In the genomic region with DNA sequence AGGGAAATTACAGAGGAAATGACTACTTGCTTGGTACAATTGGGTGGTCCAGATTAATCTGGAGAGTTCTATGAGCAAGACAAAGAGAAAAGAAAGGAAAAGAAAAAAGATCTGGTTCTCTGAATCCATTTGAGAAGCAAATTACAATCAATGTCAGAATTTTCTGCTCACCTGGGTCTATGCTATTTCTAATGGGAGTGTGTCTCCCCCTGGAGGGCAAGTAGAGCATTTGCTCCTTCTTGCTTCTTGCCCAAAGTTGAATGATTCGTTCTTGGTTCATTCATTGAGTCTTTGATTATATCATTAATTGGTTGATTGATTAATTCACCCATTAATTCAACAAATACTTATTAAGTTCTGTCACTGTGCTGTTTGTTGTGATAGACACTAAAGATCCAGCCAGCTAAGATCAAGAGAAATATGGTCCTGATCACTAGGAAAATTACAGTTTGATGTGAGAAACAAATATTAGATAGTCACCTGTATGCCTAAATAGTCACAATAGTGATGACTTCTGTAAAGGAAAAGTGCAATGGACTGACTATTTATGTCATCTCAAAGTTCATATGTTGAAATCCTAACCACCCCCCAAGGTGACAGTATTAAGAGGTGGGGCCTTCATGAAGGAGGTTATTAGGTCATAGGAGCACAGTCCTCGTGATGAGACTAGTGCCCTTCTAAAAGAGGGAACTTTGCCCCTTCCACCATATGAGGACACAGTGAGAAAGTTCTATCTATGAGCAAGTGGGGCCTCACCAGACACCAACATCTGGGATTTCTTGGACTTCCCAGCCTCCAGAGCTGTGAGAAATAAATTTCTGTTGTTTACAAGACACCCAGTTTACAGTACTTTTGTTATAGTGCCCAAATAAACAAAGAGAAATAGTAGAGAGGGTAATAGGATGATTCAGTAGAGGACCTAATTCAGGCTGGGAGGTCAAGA, we compare ENCODE assay signal across 8 cellular contexts. TPM values are rescaled to one million over a fixed set of nuclear protein-coding genes. Genes with fewer than 3 reads are reported as not detected.
DNase-seq lines count a peak whose midpoint lies in the region; ATAC-seq and TF ChIP-seq lines count a peak whose summit lies in the region.

No MANE protein-coding gene starts in this region.

- no peak overlapping the region for H2BK15ac ChIP-seq in H9 (ENCODE audit: low read depth, low read length)

- no CpG with 5 or more reads among the region's 2 CpGs for WGBS in H9 (ENCODE audit: extremely low coverage, insufficient read length, low lambda C conversion rate)
- 11 to 13% (median 13%) methylated on average over 2 of the region's 2 CpGs for WGBS in ovary, 3 donors

- H3K27me3 ChIP-seq in H9 (ENCODE audit: insufficient read depth, low read length) = no peaks in the 10 kb centered on the region
- H3K27me3 ChIP-seq in ovary = no peaks in the 10 kb centered on the region

- no peak overlapping the region for H3K27ac Mint-ChIP-seq in H9
- H3K27ac Mint-ChIP-seq in activated CD8-positive, alpha-beta memory T cell treated with anti-CD3 and anti-CD28 coated beads, Interleukin-2, amount 10 ng/mL, durations not matched to agents 7 days and 5 days = no peak overlapping the region

- H3K4me3 Mint-ChIP-seq in H9 = no peak overlapping the region
- no peak overlapping the region for H3K4me3 Mint-ChIP-seq in activated CD8-positive, alpha-beta memory T cell treated with anti-CD3 and anti-CD28 coated beads, Interleukin-2, amount 10 ng/mL, durations not matched to agents 7 days and 5 days

- H3K23me2 ChIP-seq in H9 (ENCODE audit: insufficient read length, low read depth, low read length, poor library complexity, severe bottlenecking) = no peaks in the 10 kb centered on the region

- H3K14ac ChIP-seq in H9 (ENCODE audit: insufficient read depth, low read length) = no peak overlapping the region

- H2BK5ac ChIP-seq in H9 (ENCODE audit: insufficient read length, low read length) = no peak overlapping the region

- no peak overlapping the region for H2BK12ac ChIP-seq in H9 (ENCODE audit: insufficient read length, low read depth, low read length)

- no peaks in the 10 kb centered on the region for H3K4me1 Mint-ChIP-seq in H9
- peaks cover 1% of the 10 kb centered on the region for H3K4me1 Mint-ChIP-seq in activated CD8-positive, alpha-beta memory T cell treated with anti-CD3 and anti-CD28 coated beads, Interleukin-2, amount 10 ng/mL, durations not matched to agents 7 days and 5 days

- no peak overlapping the region for H3K9ac ChIP-seq in H9 (ENCODE audit: extremely low read depth, insufficient read length, low read length)

- no peak overlapping the region for H2BK120ac ChIP-seq in H9 (ENCODE audit: low read depth, low read length, poor library complexity, severe bottlenecking)

- H3K4me1 ChIP-seq in H9 (ENCODE audit: insufficient read depth, low read length) (no peaks in the 10 kb centered on the region), ovary (ENCODE audit: insufficient read depth) (no peaks in the 10 kb centered on the region)

- no peak overlapping the region for H2AK5ac ChIP-seq in H9 (ENCODE audit: insufficient read length, low read length)

- peaks cover 24% of the 10 kb centered on the region for H3K27me3 Mint-ChIP-seq in H9 (ENCODE audit: low read depth)
- H3K27me3 Mint-ChIP-seq in activated CD8-positive, alpha-beta memory T cell treated with anti-CD3 and anti-CD28 coated beads, Interleukin-2, amount 10 ng/mL, durations not matched to agents 7 days and 5 days = peaks cover 14% of the 10 kb centered on the region

- no peak overlapping the region for H3K4me2 ChIP-seq in H9 (ENCODE audit: insufficient read depth, insufficient read length, low read length)

- no peak overlapping the region for H3K4me3 ChIP-seq in ovary

- no peak overlapping the region for H2BK20ac ChIP-seq in H9 (ENCODE audit: low read depth, low read length, poor library complexity, severe bottlenecking)

- no peaks in the 10 kb centered on the region for H3K9me3 Mint-ChIP-seq in H9
- no peaks in the 10 kb centered on the region for H3K9me3 Mint-ChIP-seq in activated CD8-positive, alpha-beta memory T cell treated with anti-CD3 and anti-CD28 coated beads, Interleukin-2, amount 10 ng/mL, durations not matched to agents 7 days and 5 days (ENCODE audit: low read depth)

- H3K79me2 ChIP-seq in H9 (ENCODE audit: insufficient read depth, low read length) = no peaks in the 10 kb centered on the region

- H3K27ac ChIP-seq in H9 (ENCODE audit: insufficient read length, low read depth, low read length) (no peak overlapping the region), ovary (no peak overlapping the region)

- H3K79me1 ChIP-seq in H9 (ENCODE audit: insufficient read depth, low read depth, low read length, poor library complexity, severe bottlenecking) = no peaks in the 10 kb centered on the region

- TF ChIP-seq CTCF in H9 (conservative IDR thresholded peaks at IDR 0.05) (peak; percentile 97), ovary (IDR thresholded peaks at IDR 0.05) (peak; percentile 64 to 84 (median 74))

- H3K36me3 Mint-ChIP-seq in H9 (ENCODE audit: insufficient read depth in 1 of 3, low read depth in 3 of 3) = no peaks in the 10 kb centered on the region
- H3K36me3 Mint-ChIP-seq in activated CD8-positive, alpha-beta memory T cell treated with anti-CD3 and anti-CD28 coated beads, Interleukin-2, amount 10 ng/mL, durations not matched to agents 7 days and 5 days = no peaks in the 10 kb centered on the region

- H3K56ac ChIP-seq in H9 (ENCODE audit: insufficient read length, low read depth, low read length) = no peak overlapping the region

- CTCF ChIA-PET in activated CD8-positive, alpha-beta memory T cell treated with anti-CD3 and anti-CD28 coated beads, Interleukin-2, amount 10 ng/mL, durations not matched to agents 7 days and 5 days (lab: Charles Lee) = interaction anchor here (0.6 to 2.4 kb wide), 26 partner anchors 8 to 450 kb away, joined by 3 to 10 read pairs (median 4); partner anchors contain the start of genes ASB8, CCDC184, TMEM106C and VDR

- ATAC-seq in activated CD8-positive, alpha-beta memory T cell treated with anti-CD3 and anti-CD28 coated beads, Interleukin-2, amount 10 ng/mL, durations not matched to agents 7 days and 5 days = peak; percentile 81
- no peak for ATAC-seq in GM19397 (IDR thresholded peaks at IDR 0.05; ENCODE audit: unreplicated experiment)

- DNase-seq in D341Med (ENCODE audit: low spot score) (peak; percentile 61), H9 (no peak), NCI-H446 (lab: John Stamatoyannopoulos, UW) (peak; percentile 5 to 67), fibroblast of peridontal ligament (ENCODE audit: extremely low read depth) (peak; percentile 74), ovary (no peak), amniotic stem cell (lab: John Stamatoyannopoulos, UW) (no peak)
- DNase-seq in activated CD8-positive, alpha-beta memory T cell treated with anti-CD3 and anti-CD28 coated beads, Interleukin-2, amount 10 ng/mL, durations not matched to agents 7 days and 5 days = peak; percentile 61

- no peaks in the 10 kb centered on the region for H3K9me3 ChIP-seq in H9 (ENCODE audit: control insufficient read depth, low read depth, low read length)
- no peaks in the 10 kb centered on the region for H3K9me3 ChIP-seq in ovary

- no peaks in the 10 kb centered on the region for H3K36me3 ChIP-seq in ovary

- peaks cover 2% of the 10 kb centered on the region for H4K20me1 ChIP-seq in H9 (ENCODE audit: control insufficient read depth, insufficient read depth, insufficient read length)

- no peak overlapping the region for H4K91ac ChIP-seq in H9 (ENCODE audit: insufficient read length, low read depth, low read length)

- no peak overlapping the region for H2AFZ ChIP-seq in H9 (ENCODE audit: low read length)

- intact Hi-C loops in ovary (cut with DNase I) = loop anchor here in 3 of 4 donors (10.0 kb wide), 1 partner anchor 81 kb away; no protein-coding TSS in a partner anchor

- TF ChIP-seq EP300 in ovary (IDR thresholded peaks at IDR 0.05) = no peak

- H4K5ac ChIP-seq in H9 (ENCODE audit: insufficient read length, low read depth, low read length) = no peak overlapping the region

- H3K4ac ChIP-seq in H9 (ENCODE audit: low read depth, low read length) = no peak overlapping the region

- no peak overlapping the region for H4K8ac ChIP-seq in H9 (replicated peaks; ENCODE audit: insufficient read length, low read depth, low read length)

- TF ChIP-seq POLR2A in ovary (IDR thresholded peaks at IDR 0.05) = no peak

- H3K18ac ChIP-seq in H9 (ENCODE audit: insufficient read length, low read depth, low read length) = no peak overlapping the region

- H3K23ac ChIP-seq in H9 (ENCODE audit: insufficient read length, low read depth, low read length) = no peak overlapping the region

- H3T11ph ChIP-seq in H9 (ENCODE audit: low read length) = no peak overlapping the region

RNA-seq across cellular contexts. Expression of gene ASB8, which starts 8.0 kb away (rescaled TPM):
- total RNA-seq in H9 (2021) (8.9 and 10.9 TPM in 2 replicates), ovary (10 to 100 TPM; 18.8 to 41.4 (median 29.4) TPM)
- total RNA-seq in activated CD8-positive, alpha-beta memory T cell treated with anti-CD3 and anti-CD28 coated beads, Interleukin-2, amount 10 ng/mL, durations not matched to agents 7 days and 5 days = 10 to 100 TPM; 40.2 to 43.1 TPM
- 10 to 100 TPM; 18.8 to 51.6 TPM for polyA plus RNA-seq in ovary

RNA-seq across cellular contexts. Expression of gene CCDC184, which starts 18.1 kb away (rescaled TPM):
- 0.11 and 0.13 TPM in 2 replicates for total RNA-seq in H9 (2021)
- total RNA-seq in activated CD8-positive, alpha-beta memory T cell treated with anti-CD3 and anti-CD28 coated beads, Interleukin-2, amount 10 ng/mL, durations not matched to agents 7 days and 5 days = under 1 TPM; 0.32 to 0.63 TPM
- total RNA-seq in ovary = 10 to 100 TPM in 1 of 7 donors, 1 to 10 TPM in 6; 3.9 to 16.6 (median 6.0) TPM
- polyA plus RNA-seq in ovary = 1 to 10 TPM; 3.4 to 6.9 TPM

RNA-seq across cellular contexts. Expression of gene OR10AD1, which starts 37.7 kb away (rescaled TPM):
- total RNA-seq in H9 (2021) (not detected in 2 replicates), ovary (not detected)
- total RNA-seq in activated CD8-positive, alpha-beta memory T cell treated with anti-CD3 and anti-CD28 coated beads, Interleukin-2, amount 10 ng/mL, durations not matched to agents 7 days and 5 days = not detected
- not detected for polyA plus RNA-seq in ovary

RNA-seq across cellular contexts. Expression of gene PFKM, which starts 46.2 kb away (rescaled TPM):
- total RNA-seq in H9 (2021) = 92.4 and 105 TPM in 2 replicates
- 10 to 100 TPM; 25.0 to 28.3 TPM for total RNA-seq in activated CD8-positive, alpha-beta memory T cell treated with anti-CD3 and anti-CD28 coated beads, Interleukin-2, amount 10 ng/mL, durations not matched to agents 7 days and 5 days
- total RNA-seq in ovary = 100 to 1,000 TPM in 4 of 7 donors, 10 to 100 TPM in 3; 43.0 to 133 (median 111) TPM
- polyA plus RNA-seq in ovary = 10 to 100 TPM; 60.8 to 80.9 TPM

RNA-seq across cellular contexts. Expression of gene SENP1, which starts 59.5 kb away (rescaled TPM):
- total RNA-seq in H9 (2021) (28.8 and 30.1 TPM in 2 replicates), ovary (10 to 100 TPM; 14.7 to 28.9 (median 21.6) TPM)
- 10 to 100 TPM; 41.3 to 54.8 TPM for total RNA-seq in activated CD8-positive, alpha-beta memory T cell treated with anti-CD3 and anti-CD28 coated beads, Interleukin-2, amount 10 ng/mL, durations not matched to agents 7 days and 5 days
- 10 to 100 TPM in 1 of 2 donors, 1 to 10 TPM in 1; 6.2 to 10.4 TPM for polyA plus RNA-seq in ovary

Comparison
In these comparisons a context has a peak if more than half of its experiments do, and no peak if none do; other contexts are left out.
1. DNase-seq: peak in D341Med (single experiment), NCI-H446 (2 of 2), activated CD8-positive, alpha-beta memory T cell treated with anti-CD3 and anti-CD28 coated beads, Interleukin-2, amount 10 ng/mL, durations not matched to agents 7 days and 5 days (single experiment) and fibroblast of peridontal ligament (single experiment); none in H9 (single experiment), ovary (0 of 5) and amniotic stem cell (single experiment).